ENCODE assay signal across 8 cellular contexts in genomic region chr6:32118782-32119628, GRCh38. TPM values are rescaled to one million over a fixed set of nuclear protein-coding genes. Genes with fewer than 3 reads are reported as not detected.
DNase-seq lines count a peak whose midpoint lies in the region; ATAC-seq and TF ChIP-seq lines count a peak whose summit lies in the region.

No MANE protein-coding gene starts in this region.

- TF ChIP-seq CTCF in parathyroid adenoma (IDR thresholded peaks at IDR 0.05) (peak; percentile 94), tibial artery (IDR thresholded peaks at IDR 0.05) (peak; percentile 91 to 93)

- peak; percentile 59 for DNase-seq in GM04504 (ENCODE audit: low read depth)
- DNase-seq in NCI-H1105 treated with DMSO at 0.1 percent for 48 hours (lab: John Stamatoyannopoulos, UW): peak; percentile 68
- DNase-seq in T-cell: peak in 33 of 34 experiments; percentile 16 to 72 (median 55)
- peak; percentile 29 for DNase-seq in activated naive CD8-positive, alpha-beta T cell treated with anti-CD3 and anti-CD28 coated beads, Interleukin-2, amount 50 U/mL, for 16 hours (ENCODE audit: low read depth, low spot score)
- DNase-seq in head of caudate nucleus: peak; percentile 75 to 96 (median 91)
- peak; percentile 82 to 93 for DNase-seq in tibial artery

- H3K9me3 Mint-ChIP-seq in T-cell: no peaks in the 10 kb centered on the region

- no peak overlapping the region for H2AFZ ChIP-seq in parathyroid adenoma

- no peaks in the 10 kb centered on the region for H3K36me3 ChIP-seq in parathyroid adenoma (ENCODE audit: control insufficient read depth, insufficient read depth, low read length)
- H3K36me3 ChIP-seq in tibial artery: peaks cover 55 to 93% (median 70%) of the 10 kb centered on the region in 3 donors

- ATAC-seq in T-cell (replicated peaks in 1 of 4) (peak; percentile 71 to 92 (median 84)), GM18858 (IDR thresholded peaks at IDR 0.05; ENCODE audit: unreplicated experiment) (no peak)

- H3K27ac Mint-ChIP-seq in T-cell: peak overlapping the region in 1 of 2 donors; percentile 79

- H3K27me3 ChIP-seq in parathyroid adenoma (ENCODE audit: control insufficient read depth, insufficient read depth, low read length) (no peaks in the 10 kb centered on the region), tibial artery (no peaks in the 10 kb centered on the region)

- H3K4me3 ChIP-seq in parathyroid adenoma (ENCODE audit: low read depth, low read length) (peak overlapping the region; percentile 28), tibial artery (no peak overlapping the region)

- peaks cover 56% of the 10 kb centered on the region for H3K36me3 Mint-ChIP-seq in T-cell

- H3K4me2 ChIP-seq in parathyroid adenoma (ENCODE audit: low read length): peak overlapping the region; percentile 12

- no peak overlapping the region for H3K9ac ChIP-seq in parathyroid adenoma

- no peaks in the 10 kb centered on the region for H3K79me2 ChIP-seq in parathyroid adenoma

- no peak overlapping the region for H3K4me3 Mint-ChIP-seq in T-cell

- H3K27ac ChIP-seq in parathyroid adenoma (no peak overlapping the region), tibial artery (peak overlapping the region; percentile 37 to 68)

- H3K4me1 ChIP-seq in parathyroid adenoma: no peaks in the 10 kb centered on the region
- peaks cover 0 to 14% (median 8%) of the 10 kb centered on the region in 4 donors for H3K4me1 ChIP-seq in tibial artery

- POLR2A ChIA-PET in T-cell (lab: Charles Lee): interaction anchor here in 1 of 2 donors (0.6 kb wide), 1 partner anchor 304 kb away, joined by 16 read pairs; no protein-coding TSS in a partner anchor

- H3K9me3 ChIP-seq in parathyroid adenoma (ENCODE audit: control insufficient read depth, low read length): no peaks in the 10 kb centered on the region
- no peaks in the 10 kb centered on the region for H3K9me3 ChIP-seq in tibial artery

- CTCF ChIA-PET in T-cell (lab: Charles Lee): interaction anchor here (1.3 to 1.4 kb wide), 2 partner anchors 36 to 77 kb away, joined by 3 to 4 read pairs; no protein-coding TSS in a partner anchor

- intact Hi-C loops in head of caudate nucleus (cut with DNase I) (no loop called here), tibial artery (cut with DNase I; ENCODE audit: low total_unique reads) (loop anchor here (2.0 kb wide), 1 partner anchor 36 kb away; the partner anchor contains the start of gene PPT2)

- no peaks in the 10 kb centered on the region for H3K27me3 Mint-ChIP-seq in T-cell

- peaks cover 11 to 22% (median 19%) of the 10 kb centered on the region in 3 donors for H3K4me1 Mint-ChIP-seq in T-cell

RNA-seq across cellular contexts. Expression of gene ATF6B, which starts 9.0 kb away (rescaled TPM):
- 100 to 1,000 TPM; 106 to 151 (median 145) TPM for total RNA-seq in T-cell

RNA-seq across cellular contexts. Expression of gene TNXB, which starts 9.9 kb away (rescaled TPM):
- 10 to 100 TPM in 4 of 5 donors, 1 to 10 TPM in 1; 8.0 to 20.9 (median 15.4) TPM for total RNA-seq in T-cell

RNA-seq across cellular contexts. Expression of gene FKBPL, which starts 11.1 kb away (rescaled TPM):
- total RNA-seq in T-cell: 1 to 10 TPM in 4 of 5 donors, under 1 TPM in 1; 0.83 to 3.7 (median 1.5) TPM

RNA-seq across cellular contexts. Expression of gene PRRT1, which starts 32.7 kb away (rescaled TPM):
- 1 to 10 TPM; 1.7 to 3.3 (median 2.3) TPM for total RNA-seq in T-cell

RNA-seq across cellular contexts. Expression of gene PPT2, which starts 34.9 kb away (rescaled TPM):
- 10 to 100 TPM; 11.2 to 25.6 (median 19.3) TPM for total RNA-seq in T-cell

Comparison
In these comparisons a context has a peak if more than half of its experiments do, and no peak if none do; other contexts are left out.
1. DNase-seq: peak in every context shown above with its lines; median percentile 91 in head of caudate nucleus; 88 in tibial artery; 68 in NCI-H1105 treated with DMSO at 0.1 percent for 48 hours; 59 in GM04504; 55 in T-cell; 29 in activated naive CD8-positive, alpha-beta T cell treated with anti-CD3 and anti-CD28 coated beads, Interleukin-2, amount 50 U/mL, for 16 hours.